In genomic region chr6:125707615-125708243, GRCh38 we compare ENCODE assay signal across 26 cellular contexts. TPM values are rescaled to one million over a fixed set of nuclear protein-coding genes. Genes with fewer than 3 reads are reported as not detected.
"Had no signal": no experiment of that assay in that cellular context is flagged by ENCODE, and none has a peak within 500 bp of the region (broad histone marks: within the 10 kb centered on the region; RNA-seq: fewer than 3 reads in every experiment).

No MANE protein-coding gene starts in this region.

- FAIRE-seq: keratinocyte had no signal

- DNase-seq: dorsolateral prefrontal cortex; effector CD4-positive, alpha-beta T cell; foreskin fibroblast; gastrocnemius medialis; head of caudate nucleus; left ventricle myocardium superior; lower lobe of right lung; natural killer cell; occipital lobe; ovary; posterior cingulate gyrus; psoas muscle; right cardiac atrium; sigmoid colon; stimulated activated CD4-positive, alpha-beta T cell treated with anti-CD3 and anti-CD28 coated beads, Interleukin-2, amount 100 ng/mL, for 24 hours; stimulated activated CD4-positive, alpha-beta T cell treated with anti-CD3 and anti-CD28 coated beads, Interleukin-4, amount 100 ng/mL, for 24 hours; stimulated activated naive CD4-positive, alpha-beta T cell treated with Interleukin-2 at 50 U/mL for 16 hours; stomach; thyroid gland; trophoblast cell had no signal

- H3K4me3 ChIP-seq: dorsolateral prefrontal cortex, gastrocnemius medialis, lower lobe of right lung, ovary, psoas muscle, sigmoid colon, stomach, thyroid gland, vagina had no signal

- H3K27me3 ChIP-seq: dorsolateral prefrontal cortex, gastrocnemius medialis, ovary, sigmoid colon, stomach, thyroid gland, vagina had no signal

- ATAC-seq: esophagus mucosa; gastrocnemius medialis; left ventricle myocardium superior; lower lobe of right lung; natural killer cell; psoas muscle; right cardiac atrium; stimulated activated effector memory CD8-positive, alpha-beta T cell treated with anti-CD3 and anti-CD28 coated beads, Interleukin-12 subunit alpha, Interleukin-12 subunit beta, amount 100 ng/mL, for 72 hours had no signal

- H3K36me3 ChIP-seq: gastrocnemius medialis, lower lobe of right lung, ovary, sigmoid colon, stomach, thyroid gland, vagina had no signal

- H3K27ac ChIP-seq: dorsolateral prefrontal cortex, epithelial cell of prostate, gastrocnemius medialis, lower lobe of right lung, ovary, psoas muscle, sigmoid colon, stomach, thyroid gland, vagina had no signal

- H3K4me1 ChIP-seq: gastrocnemius medialis, lower lobe of right lung, psoas muscle, sigmoid colon, stomach, thyroid gland, vagina had no signal

- H3K9me3 ChIP-seq: ovary, psoas muscle, sigmoid colon, thyroid gland, vagina had no signal

RNA-seq across cellular contexts. Expression of gene HEY2, which starts 41.7 kb away (rescaled TPM):
- total RNA-seq: renal cortical epithelial cell had no signal
- polyA plus RNA-seq: keratinocyte had no signal
